In the genomic region with DNA sequence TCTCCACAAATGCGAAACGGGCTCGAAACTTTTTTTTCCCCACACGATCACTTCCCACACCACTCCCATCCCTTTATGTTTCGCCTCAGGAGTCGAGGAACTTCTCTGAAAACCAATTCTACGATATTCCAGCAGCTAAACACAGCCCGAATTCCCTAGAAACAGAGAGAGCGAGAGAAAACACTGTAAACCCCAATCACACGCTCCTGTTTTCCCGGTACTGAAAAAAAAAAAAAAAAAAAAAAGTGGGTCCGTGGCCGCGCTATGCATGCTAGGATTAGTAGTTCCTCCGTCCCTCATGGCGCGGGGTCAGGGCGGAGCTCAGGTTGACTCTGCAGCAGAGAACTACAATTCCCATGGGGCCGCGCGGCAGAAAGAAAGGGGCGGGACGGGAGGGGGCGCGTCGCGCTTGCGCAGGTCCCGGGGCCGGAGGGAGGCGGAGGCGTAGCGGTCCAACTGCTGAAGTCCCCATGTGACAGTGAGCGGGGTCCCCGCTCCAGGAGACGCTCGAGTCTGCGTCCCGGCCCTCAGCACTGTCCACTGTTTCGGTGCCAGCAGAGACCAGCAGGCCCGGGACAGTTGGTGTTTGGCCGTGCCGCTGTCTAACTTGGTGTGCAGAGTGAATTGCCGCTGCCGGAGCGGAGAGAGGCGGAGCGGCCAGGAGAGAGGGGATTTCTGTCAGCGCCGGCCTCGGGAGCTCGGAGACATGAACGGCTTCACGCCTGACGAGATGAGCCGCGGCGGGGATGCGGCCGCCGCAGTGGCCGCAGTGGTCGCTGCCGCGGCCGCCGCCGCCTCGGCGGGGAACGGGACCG, we compare ENCODE assay signal across 8 cellular contexts. TPM values are rescaled to one million over a fixed set of nuclear protein-coding genes. Genes with fewer than 3 reads are reported as not detected.
A peak's percentile ranks its signal among the peaks of the same experiment; 100 is the strongest.
DNase-seq lines count a peak whose midpoint lies in the region; ATAC-seq, FAIRE-seq and TF ChIP-seq lines count a peak whose summit lies in the region.

SAP30 (plus strand) TSS at position 478 of the 815 bp plus-strand sequence; CDS start at position 707, 229 bp downstream.

- H3K27ac ChIP-seq in rectal smooth muscle tissue (ENCODE audit: low read depth, low read length) (peak within 1 kb of the TSS; percentile 97), aorta (ENCODE audit: low read depth in 1 of 2, low read length in 2 of 2) (peak within 1 kb of the TSS; percentile 78 to 98)

- H3K4me1 ChIP-seq in rectal smooth muscle tissue (ENCODE audit: control insufficient read depth, insufficient read depth, low read length) (no peaks in the 10 kb centered on the region), aorta (ENCODE audit: control insufficient read depth in 1 of 2, insufficient read depth in 2 of 2, low read length in 2 of 2) (no peaks in the 10 kb centered on the region)

- peak within 1 kb of the TSS; percentile 95 for H3K4me3 ChIP-seq in astrocyte of the cerebellum (ENCODE audit: low read depth, low read length)
- peak within 1 kb of the TSS; percentile 98 for H3K4me3 ChIP-seq in rectal smooth muscle tissue (ENCODE audit: low read length)
- peak within 1 kb of the TSS; percentile 84 to 88 for H3K4me3 ChIP-seq in aorta (ENCODE audit: low read length in 2 of 2)

- H3K27me3 ChIP-seq in rectal smooth muscle tissue (ENCODE audit: control insufficient read depth, insufficient read depth, low read length): peaks cover 1% of the 10 kb centered on the region
- H3K27me3 ChIP-seq in aorta (ENCODE audit: control insufficient read depth in 1 of 2, insufficient read depth in 2 of 2, low read length in 1 of 2): no peaks in the 10 kb centered on the region

- H3K9ac ChIP-seq in rectal smooth muscle tissue (ENCODE audit: low read length): peak within 1 kb of the TSS; percentile 95

- peak; percentile 99 for FAIRE-seq in GM18507 (lab: Jason Lieb, UNC)

- 1% methylated on average over 62 to 72 of the region's 72 CpGs for WGBS in aorta, 2 donors

- in situ Hi-C loops in astrocyte of the cerebellum (cut with HindIII; ENCODE audit: low sequenced_read_pairs): no loop called here

- ATAC-seq in HG02981 (IDR thresholded peaks at IDR 0.05; ENCODE audit: unreplicated experiment) (peak; percentile 67), aorta (ENCODE audit: low FRiP score) (peak; percentile 98)

- no peaks in the 10 kb centered on the region for H3K36me3 ChIP-seq in rectal smooth muscle tissue (ENCODE audit: control insufficient read depth, insufficient read depth, low read length)
- H3K36me3 ChIP-seq in aorta (ENCODE audit: control insufficient read depth in 1 of 2, insufficient read depth in 2 of 2, low read length in 1 of 2): no peaks in the 10 kb centered on the region

- no peak for TF ChIP-seq CTCF in astrocyte of the cerebellum (IDR thresholded peaks at IDR 0.05; ENCODE audit: low read depth, low read length, missing control alignments)

- DNase-seq in GM18507 (ENCODE audit: extremely low spot score, insufficient read length, low read depth) (peak; percentile 81), NCI-H2029 treated with DMSO at 0.1 percent for 48 hours (lab: John Stamatoyannopoulos, UW) (peak; percentile 81), T-helper 9 cell (peak; percentile 98), astrocyte of the cerebellum (ENCODE audit: low read depth) (peak; percentile 95), hepatic stellate cell (ENCODE audit: low spot score) (peak; percentile 95), aorta (peak; percentile 100)

- intact Hi-C loops in aorta (cut with DNase I): loop anchor here (1.0 to 5.0 kb wide), 5 partner anchors 36 to 152 kb away; partner anchors contain the start of gene HMGB2 (in 2 of the 2)

- H3K9me3 ChIP-seq in aorta (ENCODE audit: control insufficient read depth, low read length): no peaks in the 10 kb centered on the region

RNA-seq across cellular contexts. Expression of gene SAP30, which starts in this region (rescaled TPM):
- 10 to 100 TPM; 33.4 to 34.7 TPM for total RNA-seq in aorta
- 10 to 100 TPM; 19.4 to 25.7 TPM for polyA plus RNA-seq in aorta

Comparison
In these comparisons a context has a peak if more than half of its experiments do, and no peak if none do; other contexts are left out.
1. Peak in every context shown above with its lines: DNase-seq, ATAC-seq, H3K4me3 ChIP-seq and H3K27ac ChIP-seq.